ENCODE assay signal across 26 cellular contexts in the genomic region with DNA sequence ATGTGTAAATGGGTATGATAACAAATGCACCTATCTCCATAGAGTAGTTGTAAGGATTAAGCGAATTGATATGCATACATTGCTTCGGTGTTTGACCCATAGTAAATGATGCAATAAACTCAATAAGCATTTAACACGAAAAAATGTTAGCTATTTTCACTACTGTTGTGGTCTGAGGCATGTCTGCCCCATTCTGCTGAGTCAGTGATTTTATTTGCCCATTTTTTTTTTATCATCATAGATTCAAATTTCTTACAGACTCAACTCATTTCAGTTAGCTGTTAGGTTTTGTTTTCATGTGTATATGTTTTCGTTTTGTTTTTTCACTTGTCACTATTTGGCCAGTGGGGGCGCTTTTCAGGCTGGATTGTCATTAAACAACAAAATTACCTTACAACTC.
"Had no signal": no experiment of that assay in that cellular context is flagged by ENCODE, and none has a peak within 500 bp of the region (broad histone marks: within the 10 kb centered on the region; RNA-seq: fewer than 3 reads in every experiment).

No MANE protein-coding gene starts in this region.

- H3K27me3 ChIP-seq: stomach, suprapubic skin, tibial nerve had no signal

- ATAC-seq: activated T-cell treated with anti-CD3 and anti-CD28 coated beads, Interleukin-2, amount 50 U/mL, for 4 hours; left lobe of liver; naive thymus-derived CD4-positive, alpha-beta T cell; sciatic nerve; stimulated activated memory B cell treated with anti-CD40 and anti-IgM and Interleukin-4, amounts not matched to agents 10 μg/mL and 1 μg/mL and 100 μg/mL, for 72 hours had no signal

- H3K4me3 Mint-ChIP-seq: activated B cell treated with CpG ODN at 0.5 μM for 24 hours; activated naive CD8-positive, alpha-beta T cell treated with anti-CD3 and anti-CD28 coated beads for 36 hours; activated T-cell treated with anti-CD3 and anti-CD28 coated beads, Interleukin-2, amount 50 U/mL, for 4 hours; naive thymus-derived CD4-positive, alpha-beta T cell; neural crest cell; stimulated activated memory B cell treated with anti-CD40 and anti-IgM and Interleukin-4, amounts not matched to agents 10 μg/mL and 1 μg/mL and 100 μg/mL, for 72 hours had no signal

- H3K36me3 ChIP-seq: stomach, suprapubic skin, tibial nerve had no signal

- H3K4me1 Mint-ChIP-seq: activated B cell treated with CpG ODN at 0.5 μM for 24 hours; activated naive CD8-positive, alpha-beta T cell treated with anti-CD3 and anti-CD28 coated beads for 36 hours; naive thymus-derived CD4-positive, alpha-beta T cell; neural crest cell; stimulated activated memory B cell treated with anti-CD40 and anti-IgM and Interleukin-4, amounts not matched to agents 10 μg/mL and 1 μg/mL and 100 μg/mL, for 72 hours had no signal

- H3K36me3 Mint-ChIP-seq: activated naive CD8-positive, alpha-beta T cell treated with anti-CD3 and anti-CD28 coated beads for 36 hours; naive thymus-derived CD4-positive, alpha-beta T cell; stimulated activated memory B cell treated with anti-CD40 and anti-IgM and Interleukin-4, amounts not matched to agents 10 μg/mL and 1 μg/mL and 100 μg/mL, for 72 hours had no signal

- H3K27me3 Mint-ChIP-seq: activated B cell treated with CpG ODN at 0.5 μM for 24 hours; activated naive CD8-positive, alpha-beta T cell treated with anti-CD3 and anti-CD28 coated beads for 36 hours; naive thymus-derived CD4-positive, alpha-beta T cell had no signal

- DNase-seq: activated B cell treated with CpG ODN at 0.5 μM for 24 hours; activated CD4-positive, alpha-beta T cell treated with anti-CD3 and anti-CD28 coated beads for 4 hours; activated CD4-positive, alpha-beta T cell treated with anti-CD3 and anti-CD28 coated beads, Interleukin-2, amount 50 U/mL, for 48 hours; activated CD8-positive, alpha-beta memory T cell treated with anti-CD3 and anti-CD28 coated beads, Interleukin-2, amount 50 U/mL, for 48 hours; activated naive CD4-positive, alpha-beta T cell; activated naive CD8-positive, alpha-beta T cell treated with anti-CD3 and anti-CD28 coated beads for 36 hours; activated T-cell treated with anti-CD3 and anti-CD28 coated beads, Interleukin-2, amount 50 U/mL, for 4 hours; erythroblast; foreskin fibroblast; naive thymus-derived CD4-positive, alpha-beta T cell; posterior cingulate gyrus; small intestine; stimulated activated CD4-positive, alpha-beta T cell treated with anti-CD3 and anti-CD28 coated beads, Interleukin-2, amount 100 ng/mL, for 24 hours; stomach; T-helper 9 cell had no signal

- H3K9me3 ChIP-seq: stomach, suprapubic skin, tibial nerve had no signal

- H3K27ac ChIP-seq: coronary artery, stomach, suprapubic skin, tibial nerve had no signal

- H3K4me1 ChIP-seq: stomach, suprapubic skin, tibial nerve had no signal

- H3K9me3 Mint-ChIP-seq: activated B cell treated with CpG ODN at 0.5 μM for 24 hours; activated naive CD8-positive, alpha-beta T cell treated with anti-CD3 and anti-CD28 coated beads for 36 hours; activated T-cell treated with anti-CD3 and anti-CD28 coated beads, Interleukin-2, amount 50 U/mL, for 4 hours; activated T-helper 2 cell treated with anti-CD3 and anti-CD28 coated beads, Interferon-gamma antibody, Interleukin-2, Interleukin-4, amounts not matched to agents 10 μg/mL and 5 μg/mL and 100 μg/mL, durations not matched to agents 14 hours and 24 hours and 36 hours; stimulated activated memory B cell treated with anti-CD40 and anti-IgM and Interleukin-4, amounts not matched to agents 10 μg/mL and 1 μg/mL and 100 μg/mL, for 72 hours had no signal

- H3K27ac Mint-ChIP-seq: activated B cell treated with CpG ODN at 0.5 μM for 24 hours; activated naive CD8-positive, alpha-beta T cell treated with anti-CD3 and anti-CD28 coated beads for 36 hours; activated T-helper 2 cell treated with anti-CD3 and anti-CD28 coated beads, Interferon-gamma antibody, Interleukin-2, Interleukin-4, amounts not matched to agents 10 μg/mL and 5 μg/mL and 100 μg/mL, durations not matched to agents 14 hours and 24 hours and 36 hours; naive thymus-derived CD4-positive, alpha-beta T cell; stimulated activated memory B cell treated with anti-CD40 and anti-IgM and Interleukin-4, amounts not matched to agents 10 μg/mL and 1 μg/mL and 100 μg/mL, for 72 hours had no signal

- FAIRE-seq: bronchial epithelial cell, small intestine, urothelium cell line had no signal

- H3K4me3 ChIP-seq: coronary artery, lung, stomach, suprapubic skin, tibial nerve had no signal
